Comparison of ENCODE assay signal across 2 cellular contexts in genomic region chr10:71358292-71358691, GRCh38.
TF ChIP-seq lines count a peak whose summit lies in the region.

No MANE protein-coding gene starts in this region.

TF ChIP-seq in HepG2, 621 proteins besides CTCF, POLR2A, EP300 and RAD21:
- TF ChIP-seq THYN1 (CRISPR knock-in tag; IDR thresholded peaks at IDR 0.05; ENCODE audit: borderline replicate concordance, low read depth) (no peak), HNRNPUL1 (IDR thresholded peaks at IDR 0.05; ENCODE audit: low read depth, low read length) (no peak), TBX2 (CRISPR knock-in tag; IDR thresholded peaks at IDR 0.05; ENCODE audit: borderline replicate concordance) (no peak), ZNF570 (CRISPR knock-in tag; IDR thresholded peaks at IDR 0.05; ENCODE audit: borderline replicate concordance) (no peak), MLX (CRISPR knock-in tag; IDR thresholded peaks at IDR 0.05) (no peak), TFDP2 (CRISPR knock-in tag; IDR thresholded peaks at IDR 0.05) (no peak), RFX5 (IDR thresholded peaks at IDR 0.05; ENCODE audit: low read depth, low read length) (no peak), ZBTB10 (CRISPR knock-in tag; IDR thresholded peaks at IDR 0.05; ENCODE audit: borderline replicate concordance) (no peak), STAT6 (CRISPR knock-in tag; IDR thresholded peaks at IDR 0.05; ENCODE audit: borderline replicate concordance) (no peak), ATRX (CRISPR knock-in tag; IDR thresholded peaks at IDR 0.05; ENCODE audit: borderline replicate concordance) (no peak), IKZF1 (IDR thresholded peaks at IDR 0.05) (no peak), ZNF263 (CRISPR knock-in tag; IDR thresholded peaks at IDR 0.05) (no peak), NONO (IDR thresholded peaks at IDR 0.05) (no peak), NONO (CRISPR knock-in tag; conservative IDR thresholded peaks at IDR 0.05) (no peak), NBN (conservative IDR thresholded peaks at IDR 0.05) (no peak), ISL2 (CRISPR knock-in tag; IDR thresholded peaks at IDR 0.05) (no peak), TFDP1 (CRISPR knock-in tag; IDR thresholded peaks at IDR 0.05; ENCODE audit: borderline replicate concordance) (no peak), SETDB1 (CRISPR knock-in tag; IDR thresholded peaks at IDR 0.05; ENCODE audit: borderline replicate concordance) (no peak), ZNF772 (CRISPR knock-in tag; IDR thresholded peaks at IDR 0.05) (no peak)

TF ChIP-seq in K562, 482 proteins besides CTCF, POLR2A, EP300 and RAD21:
- TF ChIP-seq ZNF398 (CRISPR knock-in tag; IDR thresholded peaks at IDR 0.05) (no peak), ATF1 (CRISPR knock-in tag; IDR thresholded peaks at IDR 0.05) (no peak), ATF1 (tag; IDR thresholded peaks at IDR 0.05) (0 out of 2 replicates have a peak, but pooled peaks have one; percentile 4), TOE1 (IDR thresholded peaks at IDR 0.05; ENCODE audit: borderline replicate concordance) (no peak), TOE1 (CRISPR knock-in tag; IDR thresholded peaks at IDR 0.05; ENCODE audit: borderline replicate concordance, low read depth) (0 out of 2 replicates have a peak, but pooled peaks have one; percentile 19), SLC30A9 (CRISPR knock-in tag; IDR thresholded peaks at IDR 0.05) (no peak), PKNOX1 (IDR thresholded peaks at IDR 0.05) (0 out of 2 replicates have a peak, but pooled peaks have one; percentile 4), BRD4 (IDR thresholded peaks at IDR 0.05) (no peak), YY1 (IDR thresholded peaks at IDR 0.05; ENCODE audit: borderline replicate concordance in 1 of 3, control insufficient read depth in 1 of 3, extremely low read depth in 1 of 3, insufficient read depth in 3 of 3, insufficient read length in 1 of 3, insufficient replicate concordance in 2 of 3, low read depth in 1 of 3, low read length in 2 of 3) (no peak), ZNF830 (CRISPR knock-in tag; IDR thresholded peaks at IDR 0.05) (no peak), ELF2 (CRISPR knock-in tag; IDR thresholded peaks at IDR 0.05) (no peak), CREB1 (IDR thresholded peaks at IDR 0.05) (peak; percentile 53; the same call in 1 of the 2 replicates), CREB1 (CRISPR knock-in tag; IDR thresholded peaks at IDR 0.05) (no peak), CREM (IDR thresholded peaks at IDR 0.05; ENCODE audit: low read depth) (peak; percentile 39; the same call in 1 of the 2 replicates), ZKSCAN1 (IDR thresholded peaks at IDR 0.05; ENCODE audit: low read depth, low read length) (no peak), SMARCA4 (IDR thresholded peaks at IDR 0.05) (no peak), ZNF696 (CRISPR knock-in tag; conservative IDR thresholded peaks at IDR 0.05) (no peak), FOSL1 (tag; conservative IDR thresholded peaks at IDR 0.05) (peak; percentile 37; the same call in 1 of the 2 replicates), CEBPB (tag; IDR thresholded peaks at IDR 0.05) (no peak), ETV1 (tag; conservative IDR thresholded peaks at IDR 0.05; ENCODE audit: low read depth) (0 out of 2 replicates have a peak, but pooled peaks have one; percentile 3), NCOA2 (IDR thresholded peaks at IDR 0.05; ENCODE audit: partially characterized antibody in 2 of 2) (no peak), RUNX1 (IDR thresholded peaks at IDR 0.05; ENCODE audit: low read depth) (no peak)
